In genomic region chr12:50039151-50039835, GRCh38 we compare ENCODE assay signal across 8 cellular contexts. TPM values are rescaled to one million over a fixed set of nuclear protein-coding genes. Genes with fewer than 3 reads are reported as not detected.
DNase-seq lines count a peak whose midpoint lies in the region; ATAC-seq and TF ChIP-seq lines count a peak whose summit lies in the region.

No MANE protein-coding gene starts in this region.

- H3K9ac ChIP-seq in adipocyte (ENCODE audit: low read length) = no peak overlapping the region

- ATAC-seq in left cardiac atrium (peak; percentile 93), HG03565 (IDR thresholded peaks at IDR 0.05; ENCODE audit: unreplicated experiment) (no peak), GM19395 (IDR thresholded peaks at IDR 0.05; ENCODE audit: unreplicated experiment) (no peak)

- TF ChIP-seq CTCF in GM12873 (IDR thresholded peaks at IDR 0.05; ENCODE audit: insufficient read depth, low read depth, low read length, missing control alignments) = peak; percentile 92

- H3K4me3 ChIP-seq in adipocyte (ENCODE audit: low read length) = no peak overlapping the region

- DNase-seq in NCI-H1417 treated with DMSO at 0.1 percent for 48 hours (lab: John Stamatoyannopoulos, UW) (peak; percentile 29), T-helper 1 cell (peak; percentile 59 to 81 (median 68)), adipocyte (ENCODE audit: low read depth) (peak; percentile 79), left cardiac atrium (peak; percentile 90), putamen (ENCODE audit: low spot score) (peak; percentile 75)

- no peaks in the 10 kb centered on the region for H3K9me3 ChIP-seq in adipocyte (ENCODE audit: control insufficient read depth, low read length)

- peaks cover 5% of the 10 kb centered on the region for H3K4me1 ChIP-seq in adipocyte (ENCODE audit: control insufficient read depth, insufficient read depth, low read length)

- H3K36me3 ChIP-seq in adipocyte (ENCODE audit: control insufficient read depth, insufficient read depth, low read length, severe bottlenecking) = no peaks in the 10 kb centered on the region

- no peaks in the 10 kb centered on the region for H3K27me3 ChIP-seq in adipocyte (replicated peaks; ENCODE audit: control insufficient read depth, insufficient read depth, low read length)

- intact Hi-C loops in left cardiac atrium (cut with DNase I) = no loop called here

RNA-seq across cellular contexts. Expression of gene RACGAP1, which starts 14.0 kb away (rescaled TPM):
- total RNA-seq in left cardiac atrium = 10 to 100 TPM in 1 of 2 donors, 1 to 10 TPM in 1; 4.8 to 10.4 TPM

RNA-seq across cellular contexts. Expression of gene ASIC1, which starts 18.1 kb away (rescaled TPM):
- total RNA-seq in left cardiac atrium = 1 to 10 TPM; 1.2 to 4.1 TPM

RNA-seq across cellular contexts. Expression of gene SMARCD1, which starts 45.8 kb away (rescaled TPM):
- total RNA-seq in left cardiac atrium = 10 to 100 TPM; 18.3 to 27.7 TPM

Comparison
In these comparisons a context has a peak if more than half of its experiments do, and no peak if none do; other contexts are left out.
1. DNase-seq: peak in every context shown above with its lines; median percentile 90 in left cardiac atrium; 79 in adipocyte; 75 in putamen; 68 in T-helper 1 cell; 29 in NCI-H1417 treated with DMSO at 0.1 percent for 48 hours.
2. ATAC-seq: peak in left cardiac atrium (2 of 2); none in HG03565 (single experiment) and GM19395 (single experiment).